In the genomic region with DNA sequence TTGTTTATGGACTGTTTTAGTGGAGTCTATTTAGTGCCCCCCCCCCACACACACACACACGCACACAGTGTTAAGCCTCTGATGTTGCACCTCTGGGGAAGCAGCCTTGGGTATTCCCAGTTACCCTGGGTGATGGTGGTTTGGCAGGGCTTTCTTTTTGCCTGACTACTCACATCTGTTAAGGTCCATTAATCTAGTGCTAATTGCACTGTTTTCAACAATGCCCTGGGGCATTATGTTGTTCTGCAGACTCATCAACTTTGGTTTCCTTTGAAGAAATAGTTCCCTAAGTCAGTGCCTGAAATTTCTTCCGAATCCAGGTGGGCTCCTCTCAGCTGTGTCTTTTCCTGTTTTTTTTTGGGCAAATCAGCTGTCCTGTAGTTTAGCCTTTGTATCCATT, we compare ENCODE assay signal across 10 cellular contexts. TPM values are rescaled to one million over a fixed set of nuclear protein-coding genes. Genes with fewer than 3 reads are reported as not detected.
DNase-seq lines count a peak whose midpoint lies in the region; ATAC-seq and TF ChIP-seq lines count a peak whose summit lies in the region.
"Had no signal": no experiment of that assay in that cellular context is flagged by ENCODE, and none has a peak within 500 bp of the region (broad histone marks: within the 10 kb centered on the region; RNA-seq: fewer than 3 reads in every experiment).

No MANE protein-coding gene starts in this region.

- H3K4me3 ChIP-seq in choroid plexus epithelial cell (ENCODE audit: low read depth, low read length) (no peak overlapping the region), left ventricle myocardium inferior (no peak overlapping the region)
- H3K4me3 ChIP-seq: thoracic aorta had no signal

- H3K9me3 ChIP-seq in left ventricle myocardium inferior (replicated peaks), result peaks cover 22% of the 10 kb centered on the region
- H3K9me3 ChIP-seq: thoracic aorta had no signal

- peaks cover 16% of the 10 kb centered on the region for H3K36me3 ChIP-seq in left ventricle myocardium inferior

- intact Hi-C loops in left ventricle myocardium inferior (cut with micrococcal nuclease), result no loop called here

- peak; percentile 45 for DNase-seq in AG20443 (ENCODE audit: low spot score)
- peak; percentile 3 for DNase-seq in choroid plexus epithelial cell (ENCODE audit: low read depth)
- DNase-seq in cerebellum (ENCODE audit: low spot score), result no peak
- DNase-seq in effector CD4-positive, alpha-beta T cell, result no peak
- no peak for DNase-seq in SKM-1 treated with dmso at 0.1 percent for 144 hours (lab: John Stamatoyannopoulos, UW; ENCODE audit: unreplicated experiment)
- DNase-seq in left ventricle myocardium inferior, result no peak
- DNase-seq: KG1 had no signal

- H3K27ac ChIP-seq in left ventricle myocardium inferior (replicated peaks), result no peak overlapping the region
- H3K27ac ChIP-seq: thoracic aorta had no signal

- ATAC-seq in GM19328 (IDR thresholded peaks at IDR 0.05; ENCODE audit: unreplicated experiment) (peak; percentile 69), HG03159 (IDR thresholded peaks at IDR 0.05; ENCODE audit: unreplicated experiment) (peak; percentile 79)

- H3K27me3 ChIP-seq in left ventricle myocardium inferior (ENCODE audit: low read depth), result no peaks in the 10 kb centered on the region

- no peak for TF ChIP-seq CTCF in choroid plexus epithelial cell (conservative IDR thresholded peaks at IDR 0.05; ENCODE audit: low read depth, low read length)
- no peak for TF ChIP-seq CTCF in left ventricle myocardium inferior (IDR thresholded peaks at IDR 0.05; ENCODE audit: borderline replicate concordance)

- H3K4me1 ChIP-seq in left ventricle myocardium inferior, result peaks cover 28% of the 10 kb centered on the region

RNA-seq across cellular contexts. Expression of a gene that starts 34.7 kb away (rescaled TPM):
- 22.5 TPM for total RNA-seq in cerebellum
- total RNA-seq in left ventricle myocardium inferior, result 13.5 TPM

Comparison
In these comparisons a context has a peak if more than half of its experiments do, and no peak if none do; other contexts are left out.
1. DNase-seq: peak in AG20443 (single experiment) and choroid plexus epithelial cell (single experiment); none in cerebellum (single experiment), effector CD4-positive, alpha-beta T cell (single experiment), SKM-1 treated with dmso at 0.1 percent for 144 hours (single experiment) and left ventricle myocardium inferior (single experiment).